Comparison of ENCODE assay signal across 1 cellular context in the genomic region with DNA sequence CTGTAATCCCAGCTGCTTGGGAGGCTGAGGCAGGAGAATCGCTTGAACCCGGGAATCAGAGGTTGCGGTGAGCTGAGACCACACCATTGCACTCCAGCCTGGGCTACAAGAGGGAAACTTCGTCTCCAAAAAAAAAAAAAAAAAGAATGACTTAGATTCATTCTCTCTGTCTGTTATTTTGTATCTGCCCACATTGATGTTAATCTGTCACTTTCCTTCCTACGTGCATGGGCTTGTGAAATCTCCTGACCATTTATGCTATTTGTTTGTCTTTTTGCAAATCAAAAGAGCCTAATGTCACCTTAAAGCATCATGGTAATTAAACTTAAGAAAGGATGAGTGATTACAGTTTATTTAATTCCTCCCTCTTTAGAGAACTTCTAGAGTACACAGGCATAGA.
TF ChIP-seq lines count a peak whose summit lies in the region.

No MANE protein-coding gene starts in this region.

TF ChIP-seq in WTC11, 78 proteins besides CTCF, POLR2A, EP300 and RAD21 (continued from another document):
- TF ChIP-seq, protein P1, sequence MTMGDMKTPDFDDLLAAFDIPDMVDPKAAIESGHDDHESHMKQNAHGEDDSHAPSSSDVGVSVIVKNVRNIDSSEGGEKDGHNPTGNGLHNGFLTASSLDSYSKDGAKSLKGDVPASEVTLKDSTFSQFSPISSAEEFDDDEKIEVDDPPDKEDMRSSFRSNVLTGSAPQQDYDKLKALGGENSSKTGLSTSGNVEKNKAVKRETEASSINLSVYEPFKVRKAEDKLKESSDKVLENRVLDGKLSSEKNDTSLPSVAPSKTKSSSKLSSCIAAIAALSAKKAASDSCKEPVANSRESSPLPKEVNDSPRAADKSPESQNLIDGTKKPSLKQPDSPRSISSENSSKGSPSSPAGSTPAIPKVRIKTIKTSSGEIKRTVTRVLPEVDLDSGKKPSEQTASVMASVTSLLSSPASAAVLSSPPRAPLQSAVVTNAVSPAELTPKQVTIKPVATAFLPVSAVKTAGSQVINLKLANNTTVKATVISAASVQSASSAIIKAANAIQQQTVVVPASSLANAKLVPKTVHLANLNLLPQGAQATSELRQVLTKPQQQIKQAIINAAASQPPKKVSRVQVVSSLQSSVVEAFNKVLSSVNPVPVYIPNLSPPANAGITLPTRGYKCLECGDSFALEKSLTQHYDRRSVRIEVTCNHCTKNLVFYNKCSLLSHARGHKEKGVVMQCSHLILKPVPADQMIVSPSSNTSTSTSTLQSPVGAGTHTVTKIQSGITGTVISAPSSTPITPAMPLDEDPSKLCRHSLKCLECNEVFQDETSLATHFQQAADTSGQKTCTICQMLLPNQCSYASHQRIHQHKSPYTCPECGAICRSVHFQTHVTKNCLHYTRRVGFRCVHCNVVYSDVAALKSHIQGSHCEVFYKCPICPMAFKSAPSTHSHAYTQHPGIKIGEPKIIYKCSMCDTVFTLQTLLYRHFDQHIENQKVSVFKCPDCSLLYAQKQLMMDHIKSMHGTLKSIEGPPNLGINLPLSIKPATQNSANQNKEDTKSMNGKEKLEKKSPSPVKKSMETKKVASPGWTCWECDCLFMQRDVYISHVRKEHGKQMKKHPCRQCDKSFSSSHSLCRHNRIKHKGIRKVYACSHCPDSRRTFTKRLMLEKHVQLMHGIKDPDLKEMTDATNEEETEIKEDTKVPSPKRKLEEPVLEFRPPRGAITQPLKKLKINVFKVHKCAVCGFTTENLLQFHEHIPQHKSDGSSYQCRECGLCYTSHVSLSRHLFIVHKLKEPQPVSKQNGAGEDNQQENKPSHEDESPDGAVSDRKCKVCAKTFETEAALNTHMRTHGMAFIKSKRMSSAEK (CRISPR knock-in tag; IDR thresholded peaks at IDR 0.05; ENCODE audit: borderline replicate concordance), result no peak
- TF ChIP-seq, protein P2, sequence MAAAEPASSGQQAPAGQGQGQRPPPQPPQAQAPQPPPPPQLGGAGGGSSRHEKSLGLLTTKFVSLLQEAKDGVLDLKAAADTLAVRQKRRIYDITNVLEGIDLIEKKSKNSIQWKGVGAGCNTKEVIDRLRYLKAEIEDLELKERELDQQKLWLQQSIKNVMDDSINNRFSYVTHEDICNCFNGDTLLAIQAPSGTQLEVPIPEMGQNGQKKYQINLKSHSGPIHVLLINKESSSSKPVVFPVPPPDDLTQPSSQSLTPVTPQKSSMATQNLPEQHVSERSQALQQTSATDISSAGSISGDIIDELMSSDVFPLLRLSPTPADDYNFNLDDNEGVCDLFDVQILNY (CRISPR knock-in tag; IDR thresholded peaks at IDR 0.05), result no peak
- TF ChIP-seq SMAD4 (CRISPR knock-in tag; IDR thresholded peaks at IDR 0.05) (no peak), NR1H2 (CRISPR knock-in tag; IDR thresholded peaks at IDR 0.05) (no peak), FOXP1 (CRISPR knock-in tag; IDR thresholded peaks at IDR 0.05; ENCODE audit: borderline replicate concordance) (no peak), ZNF396 (CRISPR knock-in tag; IDR thresholded peaks at IDR 0.05; ENCODE audit: borderline replicate concordance) (no peak), ZNF671 (CRISPR knock-in tag; IDR thresholded peaks at IDR 0.05) (no peak)
- TF ChIP-seq, protein P3, sequence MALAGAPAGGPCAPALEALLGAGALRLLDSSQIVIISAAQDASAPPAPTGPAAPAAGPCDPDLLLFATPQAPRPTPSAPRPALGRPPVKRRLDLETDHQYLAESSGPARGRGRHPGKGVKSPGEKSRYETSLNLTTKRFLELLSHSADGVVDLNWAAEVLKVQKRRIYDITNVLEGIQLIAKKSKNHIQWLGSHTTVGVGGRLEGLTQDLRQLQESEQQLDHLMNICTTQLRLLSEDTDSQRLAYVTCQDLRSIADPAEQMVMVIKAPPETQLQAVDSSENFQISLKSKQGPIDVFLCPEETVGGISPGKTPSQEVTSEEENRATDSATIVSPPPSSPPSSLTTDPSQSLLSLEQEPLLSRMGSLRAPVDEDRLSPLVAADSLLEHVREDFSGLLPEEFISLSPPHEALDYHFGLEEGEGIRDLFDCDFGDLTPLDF (CRISPR knock-in tag; IDR thresholded peaks at IDR 0.05), result no peak
